Comparison of ENCODE assay signal across 8 cellular contexts in the genomic region with DNA sequence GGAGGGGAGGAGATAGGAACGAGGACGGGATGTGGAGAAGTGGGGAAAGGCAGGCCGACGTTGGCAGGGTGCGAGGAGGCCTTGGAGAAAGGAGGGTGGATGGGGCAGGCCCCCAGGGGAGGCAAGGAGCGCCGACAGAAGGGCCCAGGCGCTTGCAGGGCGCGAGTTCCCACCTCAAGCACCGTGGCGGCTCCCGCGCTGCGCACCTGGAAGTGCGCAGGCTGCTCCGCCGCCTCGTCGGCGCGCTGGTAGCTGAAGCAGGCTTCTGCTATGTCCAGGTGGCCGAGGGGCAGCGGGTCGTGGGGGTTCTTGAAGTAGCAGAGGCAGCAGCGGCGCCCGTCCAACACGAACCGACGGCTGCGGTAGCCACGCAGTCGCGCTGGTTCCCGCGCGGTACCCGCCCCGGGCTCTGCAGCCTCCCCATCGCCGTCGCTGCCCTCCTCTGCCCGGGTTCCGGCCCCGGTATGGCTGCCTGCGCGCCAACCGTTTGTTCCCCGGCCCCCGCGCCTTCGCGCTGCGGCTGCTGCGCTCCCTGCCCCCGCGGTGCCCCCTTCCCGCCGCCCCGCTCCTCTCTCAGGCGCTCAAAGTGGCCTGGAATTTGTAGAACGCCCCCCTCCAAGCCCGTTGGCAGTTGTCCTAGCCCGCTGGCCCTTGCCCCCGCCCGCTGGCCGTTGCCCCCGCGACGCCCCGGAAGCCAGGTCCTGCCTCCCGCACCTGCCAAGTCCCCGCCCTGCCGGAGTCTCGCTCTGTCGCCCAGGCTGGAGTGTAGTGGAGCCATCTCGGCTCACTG. TPM values are rescaled to one million over a fixed set of nuclear protein-coding genes. Genes with fewer than 3 reads are reported as not detected.
DNase-seq lines count a peak whose midpoint lies in the region; ATAC-seq, FAIRE-seq and TF ChIP-seq lines count a peak whose summit lies in the region.

No MANE protein-coding gene starts in this region.

- H3K4me3 ChIP-seq in Panc1 (ENCODE audit: low read depth in 2 of 2, low read length in 2 of 2) (peak overlapping the region; percentile 64 to 79), pancreas (peak overlapping the region; percentile 62 to 82 (median 75))

- intact Hi-C loops in Calu3 (cut with micrococcal nuclease; ENCODE audit: unreplicated experiment) (loop anchor here (10.0 kb wide), 1 partner anchor 385 kb away; no protein-coding TSS in a partner anchor), Panc1 (cut with micrococcal nuclease; ENCODE audit: unreplicated experiment) (loop anchor here (5.0 kb wide), 1 partner anchor 57 kb away; the partner anchor contains the start of gene BLTP3B), pancreas (cut with DNase I) (no loop called here)

- CTCF ChIA-PET in Calu3 (lab: Charles Lee), result interaction anchor here (0.6 to 1.5 kb wide), 3 partner anchors 30 to 1107 kb away, joined by 3 to 6 read pairs (median 4); no protein-coding TSS in a partner anchor
- CTCF ChIA-PET in Panc1 (lab: Charles Lee), result interaction anchor here (0.6 to 0.8 kb wide), 2 partner anchors 13 to 1250 kb away, joined by 3 to 6 read pairs; no protein-coding TSS in a partner anchor

- H3K9me3 ChIP-seq in Panc1 (ENCODE audit: control insufficient read depth, insufficient read depth, low read depth, low read length) (no peaks in the 10 kb centered on the region), pancreas (no peaks in the 10 kb centered on the region)

- no peaks in the 10 kb centered on the region; the same call in 1 of the 2 replicates for H3K36me3 ChIP-seq in Panc1 (ENCODE audit: control insufficient read depth, insufficient read depth, low read length)
- no peaks in the 10 kb centered on the region for H3K36me3 ChIP-seq in pancreas

- no peak for FAIRE-seq in pancreas (lab: Jason Lieb, UNC)

- H3K27ac Mint-ChIP-seq in Calu3 (ENCODE audit: unreplicated experiment) (peak overlapping the region; percentile 96), type B pancreatic cell (peak overlapping the region; percentile 97)
- H3K27ac Mint-ChIP-seq in activated T-helper 17 cell treated with anti-CD3 and anti-CD28 coated beads, Interleukin-2, amount 50 U/mL, for 72 hours, result peak overlapping the region; percentile 98

- H3K27ac ChIP-seq in Panc1 (ENCODE audit: low read length) (peak overlapping the region; percentile 83), pancreas (peak overlapping the region; percentile 48 to 72 (median 65))

- no peaks in the 10 kb centered on the region for H3K27me3 Mint-ChIP-seq in Calu3 (ENCODE audit: unreplicated experiment)
- H3K27me3 Mint-ChIP-seq in activated T-helper 17 cell treated with anti-CD3 and anti-CD28 coated beads, Interleukin-2, amount 50 U/mL, for 72 hours, result no peaks in the 10 kb centered on the region
- H3K27me3 Mint-ChIP-seq in type B pancreatic cell, result peaks cover 5% of the 10 kb centered on the region

- H3K27me3 ChIP-seq in Panc1 (ENCODE audit: control insufficient read depth, insufficient read depth, low read length) (no peaks in the 10 kb centered on the region), pancreas (no peaks in the 10 kb centered on the region)

- TF ChIP-seq CTCF in Calu3 (IDR thresholded peaks at IDR 0.05; ENCODE audit: unreplicated experiment) (no peak), Panc1 (IDR thresholded peaks at IDR 0.05) (no peak), pancreas (IDR thresholded peaks at IDR 0.05) (no peak), type B pancreatic cell (conservative IDR thresholded peaks at IDR 0.05) (no peak)

- WGBS in pancreas, 2 donors, result 1 to 2% methylated on average over 70 to 78 of the region's 78 CpGs

- H3K36me3 Mint-ChIP-seq in Calu3 (ENCODE audit: insufficient read depth, unreplicated experiment) (peaks cover 34% of the 10 kb centered on the region), type B pancreatic cell (peaks cover 5% of the 10 kb centered on the region)
- peaks cover 35% of the 10 kb centered on the region for H3K36me3 Mint-ChIP-seq in activated T-helper 17 cell treated with anti-CD3 and anti-CD28 coated beads, Interleukin-2, amount 50 U/mL, for 72 hours (ENCODE audit: low read depth)

- no TSS peak for BruUV-seq in Calu3 (replicated peaks; lab: Mats Ljungman, UMichigan)
- BruUV-seq in Panc1 (replicated peaks; lab: Mats Ljungman, UMichigan), result no TSS peak

- H3K4me1 Mint-ChIP-seq in Calu3 (ENCODE audit: low read depth, unreplicated experiment) (no peaks in the 10 kb centered on the region), type B pancreatic cell (ENCODE audit: unreplicated experiment) (peaks cover 7% of the 10 kb centered on the region)
- peaks cover 6% of the 10 kb centered on the region for H3K4me1 Mint-ChIP-seq in activated T-helper 17 cell treated with anti-CD3 and anti-CD28 coated beads, Interleukin-2, amount 50 U/mL, for 72 hours

- H3K4me1 ChIP-seq in Panc1 (ENCODE audit: control insufficient read depth, insufficient read depth, low read length) (peaks cover 8% of the 10 kb centered on the region; the same call in 1 of the 2 replicates), pancreas (peaks cover 0 to 10% (median 5%) of the 10 kb centered on the region in 3 donors)

- H3K9me3 Mint-ChIP-seq in Calu3 (ENCODE audit: low read depth, unreplicated experiment) (no peaks in the 10 kb centered on the region), type B pancreatic cell (no peaks in the 10 kb centered on the region)
- no peaks in the 10 kb centered on the region for H3K9me3 Mint-ChIP-seq in activated T-helper 17 cell treated with anti-CD3 and anti-CD28 coated beads, Interleukin-2, amount 50 U/mL, for 72 hours

- DNase-seq in Calu3 (peak; percentile 90), HPDE6-E6E7 (ENCODE audit: extremely low spot score) (peak; percentile 46), Panc1 (ENCODE audit: low read depth, low spot score) (no peak), germinal center (ENCODE audit: low spot score) (peak; percentile 84), pancreas (peak; percentile 76 to 93 (median 82)), type B pancreatic cell (ENCODE audit: extremely low spot score, unreplicated experiment) (peak; percentile 75)

- POLR2A ChIA-PET in Panc1 (lab: Charles Lee), result no interaction called here

- in situ Hi-C loops in Panc1 (cut with HindIII; ENCODE audit: low pct_unique_long_range_greater_than_20kb, low sequenced_read_pairs), result no loop called here

- peak; percentile 70 for ATAC-seq in GM21360 (IDR thresholded peaks at IDR 0.05; ENCODE audit: unreplicated experiment)
- ATAC-seq in Panc1, result peak; percentile 89
- ATAC-seq in activated T-helper 17 cell treated with anti-CD3 and anti-CD28 coated beads, Interleukin-2, amount 50 U/mL, for 72 hours (replicated peaks), result peak; percentile 76
- peak; percentile 90 to 93 (median 91) for ATAC-seq in pancreas

- peak overlapping the region; percentile 80 for H3K4me3 Mint-ChIP-seq in Calu3 (ENCODE audit: low read depth, unreplicated experiment)
- peak overlapping the region; percentile 100 for H3K4me3 Mint-ChIP-seq in activated T-helper 17 cell treated with anti-CD3 and anti-CD28 coated beads, Interleukin-2, amount 50 U/mL, for 72 hours
- peak overlapping the region; percentile 97 for H3K4me3 Mint-ChIP-seq in type B pancreatic cell

RNA-seq across cellular contexts. Expression of gene ACTR6, which starts 1.1 kb away (rescaled TPM):
- total RNA-seq in Calu3 (2022), result 35.2 and 35.4 TPM in 2 replicates
- 21.2 TPM for total RNA-seq in Panc1 (2021; ENCODE audit: unreplicated experiment)
- 9.7 TPM for polyA plus RNA-seq in Panc1 (2012; ENCODE audit: insufficient read length)
- 10 to 100 TPM; 31.0 to 40.6 TPM for total RNA-seq in activated T-helper 17 cell treated with anti-CD3 and anti-CD28 coated beads, Interleukin-2, amount 50 U/mL, for 72 hours
- 10 to 100 TPM in 2 of 6 donors, 1 to 10 TPM in 4; 3.8 to 14.4 (median 7.0) TPM for total RNA-seq in pancreas
- polyA plus RNA-seq in pancreas, result 10 to 100 TPM in 1 of 2 donors, 1 to 10 TPM in 1; 5.0 to 10.4 TPM
- total RNA-seq in type B pancreatic cell (ENCODE audit: low replicate concordance), result 24.1 and 32.9 TPM in 2 replicates

RNA-seq across cellular contexts. Expression of gene BLTP3B, which starts 56.9 kb away (rescaled TPM):
- total RNA-seq in Calu3 (2022), result 15.8 and 19.1 TPM in 2 replicates
- total RNA-seq in Panc1 (2021; ENCODE audit: unreplicated experiment), result 32.2 TPM
- 6.8 TPM for polyA plus RNA-seq in Panc1 (2012; ENCODE audit: insufficient read length)
- 10 to 100 TPM; 45.6 to 51.1 TPM for total RNA-seq in activated T-helper 17 cell treated with anti-CD3 and anti-CD28 coated beads, Interleukin-2, amount 50 U/mL, for 72 hours
- total RNA-seq in pancreas, result 10 to 100 TPM in 1 of 6 donors, 1 to 10 TPM in 5; 3.6 to 10.8 (median 5.2) TPM
- 1 to 10 TPM; 2.0 to 5.6 TPM for polyA plus RNA-seq in pancreas
- total RNA-seq in type B pancreatic cell (ENCODE audit: low replicate concordance), result 12.0 and 19.5 TPM in 2 replicates

Comparison
In these comparisons a context has a peak if more than half of its experiments do, and no peak if none do; other contexts are left out.
1. intact Hi-C loops: an anchor here in Calu3 (10.0 kb wide) and Panc1 (5.0 kb wide); none called in pancreas.